In genomic region chr1:93876284-93876683, GRCh38 we compare ENCODE assay signal across 1 cellular context.
TF ChIP-seq lines count a peak whose summit lies in the region.

No MANE protein-coding gene starts in this region.

TF ChIP-seq in K562, 482 proteins besides CTCF, POLR2A, EP300 and RAD21 (continued from another document):
- TF ChIP-seq L3MBTL2 (IDR thresholded peaks at IDR 0.05): no peak
- TF ChIP-seq GMEB1 (CRISPR knock-in tag; IDR thresholded peaks at IDR 0.05): no peak
- no peak for TF ChIP-seq HMG20B (CRISPR knock-in tag; IDR thresholded peaks at IDR 0.05)
- TF ChIP-seq, protein P1, sequence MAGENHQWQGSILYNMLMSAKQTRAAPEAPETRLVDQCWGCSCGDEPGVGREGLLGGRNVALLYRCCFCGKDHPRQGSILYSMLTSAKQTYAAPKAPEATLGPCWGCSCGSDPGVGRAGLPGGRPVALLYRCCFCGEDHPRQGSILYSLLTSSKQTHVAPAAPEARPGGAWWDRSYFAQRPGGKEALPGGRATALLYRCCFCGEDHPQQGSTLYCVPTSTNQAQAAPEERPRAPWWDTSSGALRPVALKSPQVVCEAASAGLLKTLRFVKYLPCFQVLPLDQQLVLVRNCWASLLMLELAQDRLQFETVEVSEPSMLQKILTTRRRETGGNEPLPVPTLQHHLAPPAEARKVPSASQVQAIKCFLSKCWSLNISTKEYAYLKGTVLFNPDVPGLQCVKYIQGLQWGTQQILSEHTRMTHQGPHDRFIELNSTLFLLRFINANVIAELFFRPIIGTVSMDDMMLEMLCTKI (IDR thresholded peaks at IDR 0.05; ENCODE audit: partially characterized antibody): no peak
- TF ChIP-seq PTTG1 (tag; IDR thresholded peaks at IDR 0.05; ENCODE audit: low read depth): no peak
- no peak for TF ChIP-seq SLC30A9 (CRISPR knock-in tag; IDR thresholded peaks at IDR 0.05)
- TF ChIP-seq CC2D1A (IDR thresholded peaks at IDR 0.05): no peak
- TF ChIP-seq POLR2AphosphoS2 (IDR thresholded peaks at IDR 0.05; ENCODE audit: low read length): 0 out of 2 replicates have a peak, but pooled peaks have one; percentile 33
- TF ChIP-seq ZNF384 (IDR thresholded peaks at IDR 0.05; ENCODE audit: low read depth, low read length): no peak
- TF ChIP-seq, protein P2, sequence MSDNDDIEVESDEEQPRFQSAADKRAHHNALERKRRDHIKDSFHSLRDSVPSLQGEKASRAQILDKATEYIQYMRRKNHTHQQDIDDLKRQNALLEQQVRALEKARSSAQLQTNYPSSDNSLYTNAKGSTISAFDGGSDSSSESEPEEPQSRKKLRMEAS (CRISPR knock-in tag; IDR thresholded peaks at IDR 0.05): no peak
- TF ChIP-seq ELK3 (CRISPR knock-in tag; IDR thresholded peaks at IDR 0.05): no peak
- TF ChIP-seq POU5F1 (IDR thresholded peaks at IDR 0.05; ENCODE audit: borderline replicate concordance, low read depth, low read length, partially characterized antibody): no peak
- TF ChIP-seq TEAD2 (tag; IDR thresholded peaks at IDR 0.05): no peak
- TF ChIP-seq HDAC2 (IDR thresholded peaks at IDR 0.05): no peak
- TF ChIP-seq ZNF253 (CRISPR knock-in tag; conservative IDR thresholded peaks at IDR 0.05): no peak
- TF ChIP-seq MTF1 (CRISPR knock-in tag; IDR thresholded peaks at IDR 0.05; ENCODE audit: borderline replicate concordance): no peak
- TF ChIP-seq FOXP1 (CRISPR knock-in tag; IDR thresholded peaks at IDR 0.05): no peak
- TF ChIP-seq HCFC1 (IDR thresholded peaks at IDR 0.05; ENCODE audit: low read depth, low read length): no peak
- TF ChIP-seq CSDE1 (IDR thresholded peaks at IDR 0.05): no peak
- no peak for TF ChIP-seq BHLHE40 (IDR thresholded peaks at IDR 0.05; ENCODE audit: low read length)
- no peak for TF ChIP-seq KDM1A (IDR thresholded peaks at IDR 0.05)
- TF ChIP-seq MBD2 (IDR thresholded peaks at IDR 0.05; ENCODE audit: borderline replicate concordance, low read depth): no peak
- no peak for TF ChIP-seq C11orf30 (IDR thresholded peaks at IDR 0.05; ENCODE audit: low read depth)
- TF ChIP-seq MEF2D (tag; conservative IDR thresholded peaks at IDR 0.05; ENCODE audit: low read depth): no peak
- no peak for TF ChIP-seq NUFIP1 (IDR thresholded peaks at IDR 0.05; ENCODE audit: partially characterized antibody)
- no peak for TF ChIP-seq ESRRA (IDR thresholded peaks at IDR 0.05; ENCODE audit: borderline replicate concordance, low read depth)
- TF ChIP-seq, protein P3, sequence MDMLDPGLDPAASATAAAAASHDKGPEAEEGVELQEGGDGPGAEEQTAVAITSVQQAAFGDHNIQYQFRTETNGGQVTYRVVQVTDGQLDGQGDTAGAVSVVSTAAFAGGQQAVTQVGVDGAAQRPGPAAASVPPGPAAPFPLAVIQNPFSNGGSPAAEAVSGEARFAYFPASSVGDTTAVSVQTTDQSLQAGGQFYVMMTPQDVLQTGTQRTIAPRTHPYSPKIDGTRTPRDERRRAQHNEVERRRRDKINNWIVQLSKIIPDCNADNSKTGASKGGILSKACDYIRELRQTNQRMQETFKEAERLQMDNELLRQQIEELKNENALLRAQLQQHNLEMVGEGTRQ (CRISPR knock-in tag; IDR thresholded peaks at IDR 0.05): no peak; the same call in 1 of the 2 replicates
- TF ChIP-seq RBBP5 (IDR thresholded peaks at IDR 0.05; ENCODE audit: borderline replicate concordance, insufficient read depth, low read length, poor library complexity, severe bottlenecking): no peak
- no peak for TF ChIP-seq ZNF12 (CRISPR knock-in tag; IDR thresholded peaks at IDR 0.05)
- TF ChIP-seq, protein P4, sequence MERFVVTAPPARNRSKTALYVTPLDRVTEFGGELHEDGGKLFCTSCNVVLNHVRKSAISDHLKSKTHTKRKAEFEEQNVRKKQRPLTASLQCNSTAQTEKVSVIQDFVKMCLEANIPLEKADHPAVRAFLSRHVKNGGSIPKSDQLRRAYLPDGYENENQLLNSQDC (CRISPR knock-in tag; IDR thresholded peaks at IDR 0.05): no peak
- no peak for TF ChIP-seq BDP1 (IDR thresholded peaks at IDR 0.05; ENCODE audit: insufficient read depth, insufficient read length)
- TF ChIP-seq ZNF79 (CRISPR knock-in tag; IDR thresholded peaks at IDR 0.05; ENCODE audit: low read depth): no peak
- no peak for TF ChIP-seq SIX5 (IDR thresholded peaks at IDR 0.05; ENCODE audit: borderline replicate concordance in 1 of 2, insufficient read depth in 1 of 2, low read depth in 1 of 2, low read length in 2 of 2)
- TF ChIP-seq TARDBP (IDR thresholded peaks at IDR 0.05): no peak
- TF ChIP-seq HEY1 (CRISPR knock-in tag; IDR thresholded peaks at IDR 0.05; ENCODE audit: borderline replicate concordance): no peak
- TF ChIP-seq, protein P5, sequence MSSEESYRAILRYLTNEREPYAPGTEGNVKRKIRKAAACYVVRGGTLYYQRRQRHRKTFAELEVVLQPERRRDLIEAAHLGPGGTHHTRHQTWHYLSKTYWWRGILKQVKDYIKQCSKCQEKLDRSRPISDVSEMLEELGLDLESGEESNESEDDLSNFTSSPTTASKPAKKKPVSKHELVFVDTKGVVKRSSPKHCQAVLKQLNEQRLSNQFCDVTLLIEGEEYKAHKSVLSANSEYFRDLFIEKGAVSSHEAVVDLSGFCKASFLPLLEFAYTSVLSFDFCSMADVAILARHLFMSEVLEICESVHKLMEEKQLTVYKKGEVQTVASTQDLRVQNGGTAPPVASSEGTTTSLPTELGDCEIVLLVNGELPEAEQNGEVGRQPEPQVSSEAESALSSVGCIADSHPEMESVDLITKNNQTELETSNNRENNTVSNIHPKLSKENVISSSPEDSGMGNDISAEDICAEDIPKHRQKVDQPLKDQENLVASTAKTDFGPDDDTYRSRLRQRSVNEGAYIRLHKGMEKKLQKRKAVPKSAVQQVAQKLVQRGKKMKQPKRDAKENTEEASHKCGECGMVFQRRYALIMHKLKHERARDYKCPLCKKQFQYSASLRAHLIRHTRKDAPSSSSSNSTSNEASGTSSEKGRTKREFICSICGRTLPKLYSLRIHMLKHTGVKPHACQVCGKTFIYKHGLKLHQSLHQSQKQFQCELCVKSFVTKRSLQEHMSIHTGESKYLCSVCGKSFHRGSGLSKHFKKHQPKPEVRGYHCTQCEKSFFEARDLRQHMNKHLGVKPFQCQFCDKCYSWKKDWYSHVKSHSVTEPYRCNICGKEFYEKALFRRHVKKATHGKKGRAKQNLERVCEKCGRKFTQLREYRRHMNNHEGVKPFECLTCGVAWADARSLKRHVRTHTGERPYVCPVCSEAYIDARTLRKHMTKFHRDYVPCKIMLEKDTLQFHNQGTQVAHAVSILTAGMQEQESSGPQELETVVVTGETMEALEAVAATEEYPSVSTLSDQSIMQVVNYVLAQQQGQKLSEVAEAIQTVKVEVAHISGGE (CRISPR knock-in tag; IDR thresholded peaks at IDR 0.05): 0 out of 6 replicates have a peak, but pooled peaks of 1 of the 3 experiments have one; percentile 23
- TF ChIP-seq NFIC (IDR thresholded peaks at IDR 0.05): no peak
- no peak for TF ChIP-seq GATAD2A (IDR thresholded peaks at IDR 0.05)
- TF ChIP-seq CHD1 (IDR thresholded peaks at IDR 0.05; ENCODE audit: low read length): no peak
- TF ChIP-seq TOE1 (IDR thresholded peaks at IDR 0.05; ENCODE audit: borderline replicate concordance): 0 out of 2 replicates have a peak, but pooled peaks have one; percentile 37
- no peak for TF ChIP-seq TOE1 (CRISPR knock-in tag; IDR thresholded peaks at IDR 0.05; ENCODE audit: borderline replicate concordance, low read depth)
- TF ChIP-seq SP1 (CRISPR knock-in tag; IDR thresholded peaks at IDR 0.05): 0 out of 2 replicates have a peak, but pooled peaks have one; percentile 15
- no peak for TF ChIP-seq RBM15 (IDR thresholded peaks at IDR 0.05; ENCODE audit: insufficient read depth, low read length)
- peak; percentile 38; the same call in 1 of the 2 replicates for TF ChIP-seq SUPT5H (IDR thresholded peaks at IDR 0.05)
- no peak for TF ChIP-seq KAT7 (CRISPR knock-in tag; IDR thresholded peaks at IDR 0.05; ENCODE audit: borderline replicate concordance)
- no peak for TF ChIP-seq ZNF444 (CRISPR knock-in tag; IDR thresholded peaks at IDR 0.05)
- TF ChIP-seq RBM25 (IDR thresholded peaks at IDR 0.05; ENCODE audit: low read depth, low read length, severe bottlenecking): no peak
- TF ChIP-seq TEAD4 (IDR thresholded peaks at IDR 0.05; ENCODE audit: low read length): no peak
- TF ChIP-seq TEAD4 (CRISPR knock-in tag; IDR thresholded peaks at IDR 0.05; ENCODE audit: borderline replicate concordance): no peak
- TF ChIP-seq CREBBP (IDR thresholded peaks at IDR 0.05; ENCODE audit: low read depth, low read length): no peak
- no peak for TF ChIP-seq SIN3A (IDR thresholded peaks at IDR 0.05; ENCODE audit: borderline replicate concordance in 2 of 2, control insufficient read depth in 1 of 2, low read depth in 2 of 2, low read length in 2 of 2)
- no peak for TF ChIP-seq STAG1 (CRISPR knock-in tag; IDR thresholded peaks at IDR 0.05; ENCODE audit: borderline replicate concordance)
- TF ChIP-seq, protein P6, sequence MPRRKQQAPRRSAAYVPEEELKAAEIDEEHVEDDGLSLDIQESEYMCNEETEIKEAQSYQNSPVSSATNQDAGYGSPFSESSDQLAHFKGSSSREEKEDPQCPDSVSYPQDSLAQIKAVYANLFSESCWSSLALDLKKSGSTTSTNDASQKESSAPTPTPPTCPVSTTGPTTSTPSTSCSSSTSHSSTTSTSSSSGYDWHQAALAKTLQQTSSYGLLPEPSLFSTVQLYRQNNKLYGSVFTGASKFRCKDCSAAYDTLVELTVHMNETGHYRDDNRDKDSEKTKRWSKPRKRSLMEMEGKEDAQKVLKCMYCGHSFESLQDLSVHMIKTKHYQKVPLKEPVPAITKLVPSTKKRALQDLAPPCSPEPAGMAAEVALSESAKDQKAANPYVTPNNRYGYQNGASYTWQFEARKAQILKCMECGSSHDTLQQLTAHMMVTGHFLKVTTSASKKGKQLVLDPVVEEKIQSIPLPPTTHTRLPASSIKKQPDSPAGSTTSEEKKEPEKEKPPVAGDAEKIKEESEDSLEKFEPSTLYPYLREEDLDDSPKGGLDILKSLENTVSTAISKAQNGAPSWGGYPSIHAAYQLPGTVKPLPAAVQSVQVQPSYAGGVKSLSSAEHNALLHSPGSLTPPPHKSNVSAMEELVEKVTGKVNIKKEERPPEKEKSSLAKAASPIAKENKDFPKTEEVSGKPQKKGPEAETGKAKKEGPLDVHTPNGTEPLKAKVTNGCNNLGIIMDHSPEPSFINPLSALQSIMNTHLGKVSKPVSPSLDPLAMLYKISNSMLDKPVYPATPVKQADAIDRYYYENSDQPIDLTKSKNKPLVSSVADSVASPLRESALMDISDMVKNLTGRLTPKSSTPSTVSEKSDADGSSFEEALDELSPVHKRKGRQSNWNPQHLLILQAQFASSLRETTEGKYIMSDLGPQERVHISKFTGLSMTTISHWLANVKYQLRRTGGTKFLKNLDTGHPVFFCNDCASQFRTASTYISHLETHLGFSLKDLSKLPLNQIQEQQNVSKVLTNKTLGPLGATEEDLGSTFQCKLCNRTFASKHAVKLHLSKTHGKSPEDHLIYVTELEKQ (CRISPR knock-in tag; IDR thresholded peaks at IDR 0.05): no peak
- TF ChIP-seq, protein P7, sequence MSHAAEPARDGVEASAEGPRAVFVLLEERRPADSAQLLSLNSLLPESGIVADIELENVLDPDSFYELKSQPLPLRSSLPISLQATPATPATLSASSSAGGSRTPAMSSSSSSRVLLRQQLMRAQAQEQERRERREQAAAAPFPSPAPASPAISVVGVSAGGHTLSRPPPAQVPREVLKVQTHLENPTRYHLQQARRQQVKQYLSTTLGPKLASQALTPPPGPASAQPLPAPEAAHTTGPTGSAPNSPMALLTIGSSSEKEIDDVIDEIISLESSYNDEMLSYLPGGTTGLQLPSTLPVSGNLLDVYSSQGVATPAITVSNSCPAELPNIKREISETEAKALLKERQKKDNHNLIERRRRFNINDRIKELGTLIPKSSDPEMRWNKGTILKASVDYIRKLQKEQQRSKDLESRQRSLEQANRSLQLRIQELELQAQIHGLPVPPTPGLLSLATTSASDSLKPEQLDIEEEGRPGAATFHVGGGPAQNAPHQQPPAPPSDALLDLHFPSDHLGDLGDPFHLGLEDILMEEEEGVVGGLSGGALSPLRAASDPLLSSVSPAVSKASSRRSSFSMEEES (CRISPR knock-in tag; IDR thresholded peaks at IDR 0.05): peak; percentile 65
- no peak for TF ChIP-seq TCF7 (IDR thresholded peaks at IDR 0.05; ENCODE audit: borderline replicate concordance)
- TF ChIP-seq BRCA1 (IDR thresholded peaks at IDR 0.05): no peak
- TF ChIP-seq BRCA1 (CRISPR knock-in tag; IDR thresholded peaks at IDR 0.05): no peak
- no peak for TF ChIP-seq ZNF583 (CRISPR knock-in tag; IDR thresholded peaks at IDR 0.05)
- TF ChIP-seq ARNT (IDR thresholded peaks at IDR 0.05): no peak
- no peak for TF ChIP-seq ZNF24 (IDR thresholded peaks at IDR 0.05)
- TF ChIP-seq POLR2B (IDR thresholded peaks at IDR 0.05; ENCODE audit: low read depth, partially characterized antibody): peak; percentile 27
- no peak for TF ChIP-seq PML (IDR thresholded peaks at IDR 0.05; ENCODE audit: low read length)
- no peak for TF ChIP-seq PHB2 (IDR thresholded peaks at IDR 0.05; ENCODE audit: low read depth)
